8 cellular contexts compared by ENCODE assay signal in the genomic region with DNA sequence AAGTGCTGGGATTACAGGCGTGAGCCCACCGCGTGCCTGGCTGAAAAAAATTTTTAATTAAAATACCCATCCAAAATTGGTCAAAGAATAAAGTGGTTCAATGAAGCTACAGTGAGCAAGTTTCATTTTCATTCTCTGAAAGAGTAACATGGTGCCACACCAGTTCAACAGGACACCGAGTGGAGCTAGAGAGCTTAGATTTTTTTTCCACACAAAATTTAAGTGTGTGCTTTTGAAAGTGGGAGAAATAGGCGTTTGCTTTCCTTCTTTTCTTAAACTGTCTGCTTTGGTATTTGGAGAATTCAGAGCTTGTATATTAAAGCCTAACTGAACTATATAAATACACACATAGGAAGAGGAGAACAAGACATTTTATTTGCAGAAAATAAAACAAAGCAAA. TPM values are rescaled to one million over a fixed set of nuclear protein-coding genes. Genes with fewer than 3 reads are reported as not detected.
DNase-seq lines count a peak whose midpoint lies in the region; ATAC-seq and TF ChIP-seq lines count a peak whose summit lies in the region.

No MANE protein-coding gene starts in this region.

- H2AFZ ChIP-seq in GM23338, result no peak overlapping the region

- H3K4me1 Mint-ChIP-seq in GM23338, result peaks cover 3% of the 10 kb centered on the region; the same call in 2 of the 3 replicates
- H3K4me1 Mint-ChIP-seq in T-helper 2 cell treated with Interferon-gamma antibody and Interleukin-4, amounts not matched to agents 5 μg/mL and 100 μg/mL, for 36 hours (ENCODE audit: low read depth), result peaks cover 14% of the 10 kb centered on the region
- H3K4me1 Mint-ChIP-seq in glutamatergic neuron (ENCODE audit: low read depth, unreplicated experiment), result no peaks in the 10 kb centered on the region

- H3K4me3 Mint-ChIP-seq in GM23338 (no peak overlapping the region), glutamatergic neuron (ENCODE audit: unreplicated experiment) (no peak overlapping the region)
- no peak overlapping the region for H3K4me3 Mint-ChIP-seq in T-helper 2 cell treated with Interferon-gamma antibody and Interleukin-4, amounts not matched to agents 5 μg/mL and 100 μg/mL, for 36 hours

- 31 to 50% (median 45%) methylated on average over 5 of the region's 5 CpGs for WGBS in heart left ventricle, 4 donors
- 52 to 65% (median 57%) methylated on average over 5 of the region's 5 CpGs for WGBS in spleen, 5 donors

- H3K36me3 Mint-ChIP-seq in GM23338 (ENCODE audit: low read depth), result no peaks in the 10 kb centered on the region
- H3K36me3 Mint-ChIP-seq in T-helper 2 cell treated with Interferon-gamma antibody and Interleukin-4, amounts not matched to agents 5 μg/mL and 100 μg/mL, for 36 hours (ENCODE audit: low read depth), result no peaks in the 10 kb centered on the region
- H3K36me3 Mint-ChIP-seq in glutamatergic neuron (ENCODE audit: unreplicated experiment), result peaks cover 4% of the 10 kb centered on the region

- intact Hi-C loops in heart left ventricle (cut with DNase I), result loop anchor here in 9 of 10 donors (2.0 to 10.0 kb wide), 13 partner anchors 33 to 263 kb away; no protein-coding TSS in a partner anchor
- intact Hi-C loops in spleen (cut with DNase I; ENCODE audit: low total_unique reads), result no loop called here

- H3K4me3 ChIP-seq in GM23338 (no peak overlapping the region), heart left ventricle (peak overlapping the region in 11 of 12 donors; percentile 8 to 58 (median 45)), spleen (peak overlapping the region in 1 of 8 donors; percentile 36)

- ATAC-seq in GM23338, result no peak
- peak; percentile 63 to 89 (median 82) for ATAC-seq in heart left ventricle
- ATAC-seq in HG02938 (IDR thresholded peaks at IDR 0.05; ENCODE audit: unreplicated experiment), result no peak

- TF ChIP-seq CTCF in GM23338 (conservative IDR thresholded peaks at IDR 0.05; ENCODE audit: low read depth in 2 of 2) (peak; percentile 38 to 52), heart left ventricle (IDR thresholded peaks at IDR 0.05) (peak; percentile 18 to 78 (median 58)), spleen (IDR thresholded peaks at IDR 0.05 in 8 of 11, conservative IDR thresholded peaks at IDR 0.05 in 3 of 11) (peak in 6 of 11 experiments; percentile 14 to 47 (median 32)), glutamatergic neuron (IDR thresholded peaks at IDR 0.05; ENCODE audit: partially characterized antibody, unreplicated experiment) (no peak)

- H3K4me1 ChIP-seq in GM23338 (ENCODE audit: insufficient read depth) (no peaks in the 10 kb centered on the region), heart left ventricle (peaks cover 0 to 33% (median 7%) of the 10 kb centered on the region in 12 donors), spleen (peaks cover 0 to 15% (median 0%) of the 10 kb centered on the region in 6 donors)

- no peak overlapping the region for H3K27ac ChIP-seq in GM23338 (ENCODE audit: low read depth)
- peak overlapping the region in 9 of 12 donors; percentile 38 to 80 (median 47) for H3K27ac ChIP-seq in heart left ventricle
- peak overlapping the region in 7 of 8 donors; percentile 4 to 76 (median 68) for H3K27ac ChIP-seq in spleen

- H3K9me3 Mint-ChIP-seq in GM23338, result no peaks in the 10 kb centered on the region
- H3K9me3 Mint-ChIP-seq in T-helper 2 cell treated with Interferon-gamma antibody and Interleukin-4, amounts not matched to agents 5 μg/mL and 100 μg/mL, for 36 hours, result no peaks in the 10 kb centered on the region
- H3K9me3 Mint-ChIP-seq in glutamatergic neuron (ENCODE audit: unreplicated experiment), result no peaks in the 10 kb centered on the region

- H4K20me1 ChIP-seq in GM23338 (replicated peaks; ENCODE audit: insufficient read depth), result no peaks in the 10 kb centered on the region

- no peak for DNase-seq in GM23338 (ENCODE audit: low spot score)
- DNase-seq in T-helper 2 cell treated with Interferon-gamma antibody and Interleukin-4, amounts not matched to agents 5 μg/mL and 100 μg/mL, for 36 hours (ENCODE audit: low spot score), result no peak
- DNase-seq in heart left ventricle, result peak in 1 of 5 donors; percentile 39
- DNase-seq in spleen, result no peak
- no peak for DNase-seq in glutamatergic neuron
- no peak for DNase-seq in SK-N-DZ (ENCODE audit: low spot score)
- no peak for DNase-seq in NCI-H524 treated with DMSO at 0.1 percent for 48 hours (lab: John Stamatoyannopoulos, UW)

- no peaks in the 10 kb centered on the region for H3K9me3 ChIP-seq in heart left ventricle
- H3K9me3 ChIP-seq in spleen, result no peaks in the 10 kb centered on the region

- no peak for TF ChIP-seq POLR2A in heart left ventricle (IDR thresholded peaks at IDR 0.05)
- no peak for TF ChIP-seq POLR2A in spleen (IDR thresholded peaks at IDR 0.05)

- H3K27me3 Mint-ChIP-seq in GM23338 (ENCODE audit: insufficient read depth, low read depth, poor library complexity) (peaks cover 3% of the 10 kb centered on the region), glutamatergic neuron (ENCODE audit: unreplicated experiment) (peaks cover 2% of the 10 kb centered on the region)
- no peaks in the 10 kb centered on the region for H3K27me3 Mint-ChIP-seq in T-helper 2 cell treated with Interferon-gamma antibody and Interleukin-4, amounts not matched to agents 5 μg/mL and 100 μg/mL, for 36 hours (ENCODE audit: low read depth)

- H3K79me2 ChIP-seq in GM23338 (replicated peaks; ENCODE audit: insufficient read depth), result no peaks in the 10 kb centered on the region

- H3K27ac Mint-ChIP-seq in GM23338, result no peak overlapping the region
- H3K27ac Mint-ChIP-seq in T-helper 2 cell treated with Interferon-gamma antibody and Interleukin-4, amounts not matched to agents 5 μg/mL and 100 μg/mL, for 36 hours, result peak overlapping the region; percentile 29
- H3K27ac Mint-ChIP-seq in glutamatergic neuron (ENCODE audit: unreplicated experiment), result no peak overlapping the region

- H3K27me3 ChIP-seq in GM23338 (ENCODE audit: insufficient read depth) (no peaks in the 10 kb centered on the region), heart left ventricle (no peaks in the 10 kb centered on the region), spleen (replicated peaks in 1 of 7) (peaks cover 0 to 15% (median 0%) of the 10 kb centered on the region in 7 donors)

- no peaks in the 10 kb centered on the region for H3K9me2 ChIP-seq in GM23338 (ENCODE audit: insufficient read depth)

- H3F3A ChIP-seq in GM23338 (replicated peaks; ENCODE audit: low read depth), result no peaks in the 10 kb centered on the region

- no peak overlapping the region for H3K4me2 ChIP-seq in GM23338

- no peaks in the 10 kb centered on the region for H3K36me3 ChIP-seq in GM23338 (ENCODE audit: insufficient read depth)
- no peaks in the 10 kb centered on the region for H3K36me3 ChIP-seq in heart left ventricle
- H3K36me3 ChIP-seq in spleen, result no peaks in the 10 kb centered on the region

TF ChIP-seq in GM23338, 12 proteins besides CTCF, POLR2A, EP300 and RAD21:
- TF ChIP-seq EZH2 (IDR thresholded peaks at IDR 0.05; ENCODE audit: low read depth, unreplicated experiment) (no peak), NANOG (IDR thresholded peaks at IDR 0.05; ENCODE audit: borderline replicate concordance) (no peak)
- TF ChIP-seq, protein P1, sequence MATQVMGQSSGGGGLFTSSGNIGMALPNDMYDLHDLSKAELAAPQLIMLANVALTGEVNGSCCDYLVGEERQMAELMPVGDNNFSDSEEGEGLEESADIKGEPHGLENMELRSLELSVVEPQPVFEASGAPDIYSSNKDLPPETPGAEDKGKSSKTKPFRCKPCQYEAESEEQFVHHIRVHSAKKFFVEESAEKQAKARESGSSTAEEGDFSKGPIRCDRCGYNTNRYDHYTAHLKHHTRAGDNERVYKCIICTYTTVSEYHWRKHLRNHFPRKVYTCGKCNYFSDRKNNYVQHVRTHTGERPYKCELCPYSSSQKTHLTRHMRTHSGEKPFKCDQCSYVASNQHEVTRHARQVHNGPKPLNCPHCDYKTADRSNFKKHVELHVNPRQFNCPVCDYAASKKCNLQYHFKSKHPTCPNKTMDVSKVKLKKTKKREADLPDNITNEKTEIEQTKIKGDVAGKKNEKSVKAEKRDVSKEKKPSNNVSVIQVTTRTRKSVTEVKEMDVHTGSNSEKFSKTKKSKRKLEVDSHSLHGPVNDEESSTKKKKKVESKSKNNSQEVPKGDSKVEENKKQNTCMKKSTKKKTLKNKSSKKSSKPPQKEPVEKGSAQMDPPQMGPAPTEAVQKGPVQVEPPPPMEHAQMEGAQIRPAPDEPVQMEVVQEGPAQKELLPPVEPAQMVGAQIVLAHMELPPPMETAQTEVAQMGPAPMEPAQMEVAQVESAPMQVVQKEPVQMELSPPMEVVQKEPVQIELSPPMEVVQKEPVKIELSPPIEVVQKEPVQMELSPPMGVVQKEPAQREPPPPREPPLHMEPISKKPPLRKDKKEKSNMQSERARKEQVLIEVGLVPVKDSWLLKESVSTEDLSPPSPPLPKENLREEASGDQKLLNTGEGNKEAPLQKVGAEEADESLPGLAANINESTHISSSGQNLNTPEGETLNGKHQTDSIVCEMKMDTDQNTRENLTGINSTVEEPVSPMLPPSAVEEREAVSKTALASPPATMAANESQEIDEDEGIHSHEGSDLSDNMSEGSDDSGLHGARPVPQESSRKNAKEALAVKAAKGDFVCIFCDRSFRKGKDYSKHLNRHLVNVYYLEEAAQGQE (IDR thresholded peaks at IDR 0.05; ENCODE audit: unreplicated experiment), result no peak

RNA-seq across cellular contexts. Expression of a gene that starts 43.4 kb away (rescaled TPM):
- total RNA-seq in GM23338 (2014; rRNA removed; shearing (Covaris generic)), result 16.8 and 16.9 TPM in 2 replicates
- 16.5 and 16.9 TPM in 2 replicates for polyA plus RNA-seq in GM23338 (2016; fragmentation: Nextera tagmentation; extraction: Ambion mirVana)
- total RNA-seq in heart left ventricle, result 10 to 100 TPM; 12.3 to 17.8 (median 14.9) TPM
- polyA plus RNA-seq in heart left ventricle, result 10 to 100 TPM; 15.4 to 26.0 TPM
- 10 to 100 TPM; 12.0 to 64.4 (median 21.4) TPM for total RNA-seq in spleen
- polyA plus RNA-seq in spleen, result 10 to 100 TPM; 10.6 to 15.2 (median 11.5) TPM
- 24.2 TPM for total RNA-seq in glutamatergic neuron (ENCODE audit: unreplicated experiment)
- 23.5 and 26.7 TPM in 2 replicates for polyA plus RNA-seq in SK-N-DZ (2014; cell fraction: cytosol; rRNA removed)
- 9.0 and 14.4 TPM in 2 replicates for polyA plus RNA-seq in SK-N-DZ (2014; cell fraction: nucleus; rRNA removed)

Comparison
In these comparisons a context has a peak if more than half of its experiments do, and no peak if none do; other contexts are left out.
1. ATAC-seq: peak in heart left ventricle (4 of 4); none in GM23338 (single experiment) and HG02938 (single experiment).